14 cellular contexts compared by ENCODE assay signal in the genomic region with DNA sequence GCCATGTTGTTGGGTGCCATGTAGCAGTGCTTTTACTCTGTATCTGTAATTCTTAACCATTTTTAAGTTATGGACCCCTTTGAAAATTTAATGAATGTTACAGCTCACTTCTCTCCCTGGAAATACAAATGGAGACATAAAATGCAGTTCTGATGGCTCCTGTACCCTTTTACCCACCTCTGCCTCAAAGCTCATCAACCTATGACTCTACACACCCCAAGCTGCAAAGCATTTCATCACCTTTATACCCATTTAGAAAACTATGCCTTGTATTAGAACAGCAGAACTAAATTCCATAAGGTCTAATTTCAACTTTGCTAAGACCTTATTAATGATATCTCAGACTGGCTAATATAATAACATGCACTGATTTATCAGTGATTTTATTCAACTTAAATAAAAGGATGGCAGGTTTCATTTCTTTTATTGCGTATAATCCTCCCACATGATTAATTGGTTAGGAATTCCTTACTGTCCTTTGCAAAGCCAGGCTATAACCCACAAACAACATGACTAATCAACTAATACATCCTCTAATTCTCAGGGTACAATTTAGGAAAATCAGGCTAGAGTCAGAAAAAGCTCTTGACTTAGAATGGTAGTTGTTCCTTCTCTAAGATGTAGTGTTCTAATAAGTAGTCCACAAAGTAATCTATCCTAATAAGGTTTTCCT.
DNase-seq lines count a peak whose midpoint lies in the region; ATAC-seq, FAIRE-seq and TF ChIP-seq lines count a peak whose summit lies in the region.
"Had no signal": no experiment of that assay in that cellular context is flagged by ENCODE, and none has a peak within 500 bp of the region (broad histone marks: within the 10 kb centered on the region; RNA-seq: fewer than 3 reads in every experiment).

No MANE protein-coding gene starts in this region.

- DNase-seq in MCF 10A (ENCODE audit: unreplicated experiment): peak; percentile 68
- DNase-seq in breast epithelium (ENCODE audit: low spot score in 2 of 2): no peak
- DNase-seq in adipocyte (ENCODE audit: low read depth): peak; percentile 43
- peak; percentile 65 for DNase-seq in fibroblast of villous mesenchyme (ENCODE audit: low read depth)
- peak; percentile 57 for DNase-seq in urothelium cell line (ENCODE audit: low spot score)
- no peak for DNase-seq in endothelial cell (ENCODE audit: low spot score)
- no peak for DNase-seq in middle frontal gyrus (ENCODE audit: extremely low spot score, low spot score)
- DNase-seq: mucosa of descending colon had no signal

- peak overlapping the region; percentile 1 for H3K27ac Mint-ChIP-seq in MCF 10A (ENCODE audit: low read depth, unreplicated experiment)
- H3K27ac Mint-ChIP-seq in endothelial cell (ENCODE audit: unreplicated experiment): no peak overlapping the region
- H3K27ac Mint-ChIP-seq: progenitor cell of endocrine pancreas, type B pancreatic cell had no signal

- H3K27ac ChIP-seq in breast epithelium: no peak overlapping the region
- H3K27ac ChIP-seq: 22Rv1, cardiac muscle cell had no signal

- H3K36me3 ChIP-seq in breast epithelium: no peaks in the 10 kb centered on the region
- H3K36me3 ChIP-seq in adipocyte (ENCODE audit: control insufficient read depth, insufficient read depth, low read length, severe bottlenecking): peaks cover 3% of the 10 kb centered on the region

- peak overlapping the region; percentile 21 for H3K4me3 Mint-ChIP-seq in MCF 10A (ENCODE audit: unreplicated experiment)
- H3K4me3 Mint-ChIP-seq in endothelial cell (ENCODE audit: unreplicated experiment): no peak overlapping the region
- H3K4me3 Mint-ChIP-seq: type B pancreatic cell had no signal

- H3K9me3 Mint-ChIP-seq in MCF 10A (ENCODE audit: unreplicated experiment) (no peaks in the 10 kb centered on the region), endothelial cell (ENCODE audit: unreplicated experiment) (no peaks in the 10 kb centered on the region)
- H3K9me3 Mint-ChIP-seq: type B pancreatic cell had no signal

- H3K9ac ChIP-seq in adipocyte (ENCODE audit: low read length): no peak overlapping the region

- FAIRE-seq in urothelium cell line (lab: Jason Lieb, UNC): no peak
- FAIRE-seq: endometrium had no signal

- H3K4me3 ChIP-seq in breast epithelium: no peak overlapping the region
- peak overlapping the region; percentile 47 for H3K4me3 ChIP-seq in adipocyte (ENCODE audit: low read length)
- no peak overlapping the region for H3K4me3 ChIP-seq in fibroblast of villous mesenchyme (ENCODE audit: low read depth, low read length)
- H3K4me3 ChIP-seq: cardiac muscle cell, mucosa of descending colon had no signal

- POLR2A ChIA-PET in MCF 10A (lab: Yijun Ruan, JAX): interaction anchor here (0.7 to 4.6 kb wide), 12 partner anchors 8 to 178 kb away, joined by 3 to 60 read pairs (median 5); partner anchors contain the start of genes CPEB3 and MARCHF5

- TF ChIP-seq CTCF in MCF 10A (IDR thresholded peaks at IDR 0.05; ENCODE audit: unreplicated experiment) (no peak), breast epithelium (IDR thresholded peaks at IDR 0.05) (no peak), fibroblast of villous mesenchyme (IDR thresholded peaks at IDR 0.05; ENCODE audit: insufficient read depth, low read depth, low read length) (no peak), endothelial cell (IDR thresholded peaks at IDR 0.05; ENCODE audit: unreplicated experiment) (no peak)

- intact Hi-C loops in MCF 10A (cut with micrococcal nuclease) (no loop called here), breast epithelium (cut with DNase I; ENCODE audit: low total_unique reads) (no loop called here)

- H3K9me3 ChIP-seq in breast epithelium (no peaks in the 10 kb centered on the region), adipocyte (ENCODE audit: control insufficient read depth, low read length) (no peaks in the 10 kb centered on the region)
- H3K9me3 ChIP-seq: mucosa of descending colon had no signal

- peaks cover under 1% of the 10 kb centered on the region for H3K36me3 Mint-ChIP-seq in MCF 10A (ENCODE audit: insufficient read depth, unreplicated experiment)
- no peaks in the 10 kb centered on the region for H3K36me3 Mint-ChIP-seq in endothelial cell (ENCODE audit: low read depth, unreplicated experiment)

- no peak for TF ChIP-seq POLR2A in breast epithelium (IDR thresholded peaks at IDR 0.05)

- BruUV-seq in MCF 10A (replicated peaks; lab: Mats Ljungman, UMichigan): no TSS peak

- no peaks in the 10 kb centered on the region for H3K4me1 ChIP-seq in breast epithelium
- peaks cover 10% of the 10 kb centered on the region for H3K4me1 ChIP-seq in adipocyte (ENCODE audit: control insufficient read depth, insufficient read depth, low read length)

- no peak for ATAC-seq in HG02938 (IDR thresholded peaks at IDR 0.05; ENCODE audit: unreplicated experiment)
- ATAC-seq: mucosa of descending colon had no signal

- H3K27me3 ChIP-seq in breast epithelium: no peaks in the 10 kb centered on the region
- H3K27me3 ChIP-seq in adipocyte (replicated peaks; ENCODE audit: control insufficient read depth, insufficient read depth, low read length): no peaks in the 10 kb centered on the region
- H3K27me3 ChIP-seq: cardiac muscle cell had no signal

- H3K4me1 Mint-ChIP-seq in MCF 10A (ENCODE audit: insufficient read depth, unreplicated experiment): peaks cover 20% of the 10 kb centered on the region
- no peaks in the 10 kb centered on the region for H3K4me1 Mint-ChIP-seq in endothelial cell (ENCODE audit: unreplicated experiment)

- no peaks in the 10 kb centered on the region for H3K27me3 Mint-ChIP-seq in MCF 10A (ENCODE audit: insufficient read depth, unreplicated experiment)
- peaks cover 2% of the 10 kb centered on the region for H3K27me3 Mint-ChIP-seq in endothelial cell (ENCODE audit: unreplicated experiment)
- H3K27me3 Mint-ChIP-seq: progenitor cell of endocrine pancreas, type B pancreatic cell had no signal

- CTCF ChIA-PET in MCF 10A (lab: Yijun Ruan, JAX): interaction anchor here (0.6 to 3.1 kb wide), 6 partner anchors 16 to 1519 kb away, joined by 3 to 9 read pairs (median 4); partner anchors contain the start of genes CPEB3 and MARCHF5

Comparison
In these comparisons a context has a peak if more than half of its experiments do, and no peak if none do; other contexts are left out.
1. DNase-seq: peak in MCF 10A (single experiment), adipocyte (single experiment), fibroblast of villous mesenchyme (single experiment) and urothelium cell line (single experiment); none in breast epithelium (0 of 2), endothelial cell (single experiment) and middle frontal gyrus (single experiment).